11 cellular contexts compared by ENCODE assay signal in genomic region chr12:67517181-67517887, GRCh38.
DNase-seq lines count a peak whose midpoint lies in the region; ATAC-seq and TF ChIP-seq lines count a peak whose summit lies in the region.
"Had no signal": no experiment of that assay in that cellular context is flagged by ENCODE, and none has a peak within 500 bp of the region (broad histone marks: within the 10 kb centered on the region; RNA-seq: fewer than 3 reads in every experiment).

No MANE protein-coding gene starts in this region.

- TF ChIP-seq CTCF in fibroblast of pulmonary artery (IDR thresholded peaks at IDR 0.05; ENCODE audit: low read length, missing control alignments) (no peak), thyroid gland (IDR thresholded peaks at IDR 0.05) (no peak)

- no peak for ATAC-seq in GM21737 (IDR thresholded peaks at IDR 0.05; ENCODE audit: unreplicated experiment)

- TF ChIP-seq POLR2A in thyroid gland (IDR thresholded peaks at IDR 0.05) = no peak

- no peaks in the 10 kb centered on the region for H3K36me3 ChIP-seq in thyroid gland

- H3K27ac ChIP-seq in thyroid gland = no peak overlapping the region

- no peaks in the 10 kb centered on the region for H3K27me3 ChIP-seq in thyroid gland

- WGBS in thyroid gland, 2 donors = 61 to 84% methylated on average over 16 of the region's 16 CpGs

- in situ Hi-C loops in KBM-7 (cut with MboI; ENCODE audit: low pct_unique_long_range_greater_than_20kb, low sequenced_read_pairs) (no loop called here), ACHN (cut with HindIII; ENCODE audit: low pct_ligation_motif_present, low pct_unique_long_range_greater_than_20kb, low sequenced_read_pairs) (no loop called here)

- intact Hi-C loops in thyroid gland (cut with DNase I) = no loop called here

- peak; percentile 12 for DNase-seq in KBM-7
- peak; percentile 79 for DNase-seq in RPMI7951 (ENCODE audit: low read depth)
- peak; percentile 23 for DNase-seq in fibroblast of pulmonary artery (ENCODE audit: low read depth)
- peak; percentile 5 to 61 for DNase-seq in thyroid gland
- no peak for DNase-seq in NAMALWA (ENCODE audit: low spot score)
- DNase-seq in ACHN = no peak
- DNase-seq: activated gamma-delta T cell, naive B cell, NCI-H1930, T1000 had no signal

- no peaks in the 10 kb centered on the region for H3K9me3 ChIP-seq in thyroid gland

- H3K4me1 ChIP-seq in thyroid gland = peaks cover 0 to 6% of the 10 kb centered on the region in 2 donors

- H3K4me3 ChIP-seq in fibroblast of pulmonary artery (replicated peaks; ENCODE audit: low read depth, low read length) = no peak overlapping the region
- H3K4me3 ChIP-seq in thyroid gland (replicated peaks in 1 of 3) = no peak overlapping the region

Comparison
In these comparisons a context has a peak if more than half of its experiments do, and no peak if none do; other contexts are left out.
1. DNase-seq: peak in KBM-7 (single experiment), RPMI7951 (single experiment), fibroblast of pulmonary artery (single experiment) and thyroid gland (2 of 2); none in NAMALWA (single experiment) and ACHN (single experiment).